Comparison of ENCODE assay signal across 15 cellular contexts in genomic region chr1:30385246-30385940, GRCh38.
DNase-seq lines count a peak whose midpoint lies in the region; TF ChIP-seq lines count a peak whose summit lies in the region.
"Had no signal": no experiment of that assay in that cellular context is flagged by ENCODE, and none has a peak within 500 bp of the region (broad histone marks: within the 10 kb centered on the region; RNA-seq: fewer than 3 reads in every experiment).

No MANE protein-coding gene starts in this region.

- TF ChIP-seq CTCF in brain (conservative IDR thresholded peaks at IDR 0.05) (no peak), mesothelial cell of epicardium (IDR thresholded peaks at IDR 0.05; ENCODE audit: unreplicated experiment) (no peak), spleen (IDR thresholded peaks at IDR 0.05 in 8 of 11, conservative IDR thresholded peaks at IDR 0.05 in 3 of 11) (no peak)

- H3K9me3 ChIP-seq in spleen: no peaks in the 10 kb centered on the region

- TF ChIP-seq POLR2A in spleen (IDR thresholded peaks at IDR 0.05): no peak

- WGBS in spleen, 5 donors: 74 to 83% (median 77%) methylated on average over 16 to 17 of the region's 17 CpGs

- H3K27me3 Mint-ChIP-seq in brain (peaks cover 5% of the 10 kb centered on the region), mesothelial cell of epicardium (ENCODE audit: low read depth) (peaks cover 32% of the 10 kb centered on the region)

- H3K4me3 Mint-ChIP-seq in brain (no peak overlapping the region), mesothelial cell of epicardium (no peak overlapping the region)

- intact Hi-C loops in spleen (cut with DNase I; ENCODE audit: low total_unique reads): no loop called here

- H3K4me1 ChIP-seq in spleen: peaks cover 0 to 3% (median under 1%) of the 10 kb centered on the region in 6 donors

- no peaks in the 10 kb centered on the region for H3K36me3 Mint-ChIP-seq in brain
- no peaks in the 10 kb centered on the region for H3K36me3 Mint-ChIP-seq in mesothelial cell of epicardium

- DNase-seq in NCI-H1694 treated with DMSO at 0.1 percent for 48 hours (lab: John Stamatoyannopoulos, UW): peak; percentile 69
- no peak for DNase-seq in mesothelial cell of epicardium (ENCODE audit: low spot score in 2 of 2, unreplicated experiment in 2 of 2)
- DNase-seq in spleen: peak; percentile 38
- no peak for DNase-seq in ureter (ENCODE audit: low spot score)
- DNase-seq in cerebellum (ENCODE audit: low spot score): no peak
- no peak for DNase-seq in cortex of kidney (lab: John Stamatoyannopoulos, UW)
- DNase-seq: C1 segment of cervical spinal cord, KG1, NCI-H1105 treated with DMSO at 0.1 percent for 48 hours, NCI-H187, NCI-H2107, NCI-H510A, NCI-H774, SHP77 treated with DMSO at 0.1 percent for 48 hours had no signal

- peaks cover 0 to 5% (median 0%) of the 10 kb centered on the region in 5 experiments for H3K9me3 Mint-ChIP-seq in brain
- H3K9me3 Mint-ChIP-seq in mesothelial cell of epicardium: no peaks in the 10 kb centered on the region

- no peak overlapping the region for H3K4me3 ChIP-seq in spleen

- peaks cover 0 to 69% (median 0%) of the 10 kb centered on the region in 7 donors for H3K27me3 ChIP-seq in spleen (replicated peaks in 1 of 7)

- no peak overlapping the region for H3K27ac ChIP-seq in spleen

- no peaks in the 10 kb centered on the region for H3K36me3 ChIP-seq in spleen

- H3K27ac Mint-ChIP-seq in brain (peak overlapping the region in 3 of 5 experiments; percentile 57 to 90 (median 85)), mesothelial cell of epicardium (peak overlapping the region; percentile 12)

- H3K4me1 Mint-ChIP-seq in brain (peaks cover 35% of the 10 kb centered on the region), mesothelial cell of epicardium (peaks cover 28% of the 10 kb centered on the region)

Comparison
In these comparisons a context has a peak if more than half of its experiments do, and no peak if none do; other contexts are left out.
1. DNase-seq: peak in NCI-H1694 treated with DMSO at 0.1 percent for 48 hours (single experiment) and spleen (single experiment); none in mesothelial cell of epicardium (0 of 2), ureter (single experiment), cerebellum (single experiment) and cortex of kidney (single experiment).